Comparison of ENCODE assay signal across 30 cellular contexts in genomic region chr2:229511524-229511923, GRCh38.
"Had no signal": no experiment of that assay in that cellular context is flagged by ENCODE, and none has a peak within 500 bp of the region (broad histone marks: within the 10 kb centered on the region; RNA-seq: fewer than 3 reads in every experiment).

No MANE protein-coding gene starts in this region.

- H3K9me3 Mint-ChIP-seq: activated B cell treated with CpG ODN at 0.5 μM for 24 hours; activated CD4-positive, alpha-beta T cell treated with anti-CD3 and anti-CD28 coated beads, Interleukin-2, amount 10 ng/mL, durations not matched to agents 24 days and 14 days; activated naive CD4-positive, alpha-beta T cell treated with anti-CD3 and anti-CD28 coated beads, Interleukin-2, amount 50 U/mL, for 24 hours; activated T-cell treated with anti-CD3 and anti-CD28 coated beads, Interleukin-2, amount 50 U/mL, for 24 hours; activated T-helper 1 cell treated with anti-CD3 and anti-CD28 coated beads, Interleukin-12 subunit alpha, Interleukin-12 subunit beta, Interleukin-2, Interleukin-4 antibody, amounts not matched to agents 30 ng/mL and 10 ng/mL and 1 ng/mL, durations not matched to agents 14 hours and 24 hours and 36 hours; T-cell had no signal

- H3K4me3 ChIP-seq: body of pancreas, cardiac muscle cell, SK-N-MC had no signal

- H3K27ac Mint-ChIP-seq: activated B cell treated with CpG ODN at 0.5 μM for 24 hours; activated CD4-positive, alpha-beta T cell treated with anti-CD3 and anti-CD28 coated beads, Interleukin-2, amount 10 ng/mL, durations not matched to agents 24 days and 14 days; activated CD8-positive, alpha-beta memory T cell treated with anti-CD3 and anti-CD28 coated beads, Interleukin-2, amount 10 ng/mL, durations not matched to agents 7 days and 5 days; activated naive CD4-positive, alpha-beta T cell treated with anti-CD3 and anti-CD28 coated beads, Interleukin-2, amount 50 U/mL, for 24 hours; activated T-cell treated with anti-CD3 and anti-CD28 coated beads, Interleukin-2, amount 50 U/mL, for 24 hours; activated T-helper 1 cell treated with anti-CD3 and anti-CD28 coated beads, Interleukin-12 subunit alpha, Interleukin-12 subunit beta, Interleukin-2, Interleukin-4 antibody, amounts not matched to agents 30 ng/mL and 10 ng/mL and 1 ng/mL, durations not matched to agents 14 hours and 24 hours and 36 hours; T-cell had no signal

- ATAC-seq: activated CD8-positive, alpha-beta memory T cell treated with anti-CD3 and anti-CD28 coated beads, Interleukin-2, amount 10 ng/mL, durations not matched to agents 7 days and 5 days; body of pancreas; Panc1; Right ventricle myocardium inferior; T-cell had no signal

- H3K4me3 Mint-ChIP-seq: activated B cell treated with CpG ODN at 0.5 μM for 24 hours; activated CD4-positive, alpha-beta T cell treated with anti-CD3 and anti-CD28 coated beads, Interleukin-2, amount 10 ng/mL, durations not matched to agents 24 days and 14 days; activated CD8-positive, alpha-beta memory T cell treated with anti-CD3 and anti-CD28 coated beads, Interleukin-2, amount 10 ng/mL, durations not matched to agents 7 days and 5 days; activated naive CD4-positive, alpha-beta T cell treated with anti-CD3 and anti-CD28 coated beads, Interleukin-2, amount 50 U/mL, for 24 hours; activated T-cell treated with anti-CD3 and anti-CD28 coated beads, Interleukin-2, amount 50 U/mL, for 24 hours; activated T-helper 1 cell treated with anti-CD3 and anti-CD28 coated beads, Interleukin-12 subunit alpha, Interleukin-12 subunit beta, Interleukin-2, Interleukin-4 antibody, amounts not matched to agents 30 ng/mL and 10 ng/mL and 1 ng/mL, durations not matched to agents 14 hours and 24 hours and 36 hours; T-cell had no signal

- DNase-seq: activated B cell treated with CpG ODN at 0.5 μM for 24 hours; activated CD4-positive, alpha-beta T cell treated with anti-CD3 and anti-CD28 coated beads for 1 hour; activated CD4-positive, alpha-beta T cell treated with anti-CD3 and anti-CD28 coated beads, Interleukin-2, amount 10 ng/mL, durations not matched to agents 24 days and 14 days; activated CD4-positive, alpha-beta T cell treated with anti-CD3 and anti-CD28 coated beads, Interleukin-2, amount 50 U/mL, for 48 hours; activated CD8-positive, alpha-beta memory T cell treated with anti-CD3 and anti-CD28 coated beads, Interleukin-2, amount 10 ng/mL, durations not matched to agents 7 days and 5 days; activated effector memory CD4-positive, alpha-beta T cell treated with Interleukin-2 at 50 U/mL for 16 hours; activated naive CD4-positive, alpha-beta T cell; activated T-cell treated with anti-CD3 and anti-CD28 coated beads, Interleukin-2, amount 50 U/mL, for 24 hours; amniotic stem cell; body of pancreas; KG1; MV-4-11; NCI-H1092 treated with DMSO at 0.1 percent for 48 hours; NCI-H1436; NCI-H1694 treated with DMSO at 0.1 percent for 48 hours; NCI-H2029 treated with DMSO at 0.1 percent for 48 hours; NCI-H510A treated with DMSO at 0.1 percent for 48 hours; NCI-H69; NK-92 treated with Interleukin-12 subunit alpha and Interleukin-12 subunit beta, amount 100 ng/mL, for 24 hours; OCI-M1; RPMI8226; T-cell; T-helper 2 cell; T1000 had no signal

- H3K36me3 Mint-ChIP-seq: activated CD8-positive, alpha-beta memory T cell treated with anti-CD3 and anti-CD28 coated beads, Interleukin-2, amount 10 ng/mL, durations not matched to agents 7 days and 5 days; activated naive CD4-positive, alpha-beta T cell treated with anti-CD3 and anti-CD28 coated beads, Interleukin-2, amount 50 U/mL, for 24 hours; T-cell had no signal

- H3K27me3 Mint-ChIP-seq: activated CD4-positive, alpha-beta T cell treated with anti-CD3 and anti-CD28 coated beads, Interleukin-2, amount 10 ng/mL, durations not matched to agents 24 days and 14 days; activated CD8-positive, alpha-beta memory T cell treated with anti-CD3 and anti-CD28 coated beads, Interleukin-2, amount 10 ng/mL, durations not matched to agents 7 days and 5 days had no signal

- H3K4me1 Mint-ChIP-seq: activated B cell treated with CpG ODN at 0.5 μM for 24 hours; activated CD4-positive, alpha-beta T cell treated with anti-CD3 and anti-CD28 coated beads, Interleukin-2, amount 10 ng/mL, durations not matched to agents 24 days and 14 days; activated CD8-positive, alpha-beta memory T cell treated with anti-CD3 and anti-CD28 coated beads, Interleukin-2, amount 10 ng/mL, durations not matched to agents 7 days and 5 days; activated naive CD4-positive, alpha-beta T cell treated with anti-CD3 and anti-CD28 coated beads, Interleukin-2, amount 50 U/mL, for 24 hours; T-cell had no signal
